Comparison of ENCODE assay signal across 21 cellular contexts in the genomic region with DNA sequence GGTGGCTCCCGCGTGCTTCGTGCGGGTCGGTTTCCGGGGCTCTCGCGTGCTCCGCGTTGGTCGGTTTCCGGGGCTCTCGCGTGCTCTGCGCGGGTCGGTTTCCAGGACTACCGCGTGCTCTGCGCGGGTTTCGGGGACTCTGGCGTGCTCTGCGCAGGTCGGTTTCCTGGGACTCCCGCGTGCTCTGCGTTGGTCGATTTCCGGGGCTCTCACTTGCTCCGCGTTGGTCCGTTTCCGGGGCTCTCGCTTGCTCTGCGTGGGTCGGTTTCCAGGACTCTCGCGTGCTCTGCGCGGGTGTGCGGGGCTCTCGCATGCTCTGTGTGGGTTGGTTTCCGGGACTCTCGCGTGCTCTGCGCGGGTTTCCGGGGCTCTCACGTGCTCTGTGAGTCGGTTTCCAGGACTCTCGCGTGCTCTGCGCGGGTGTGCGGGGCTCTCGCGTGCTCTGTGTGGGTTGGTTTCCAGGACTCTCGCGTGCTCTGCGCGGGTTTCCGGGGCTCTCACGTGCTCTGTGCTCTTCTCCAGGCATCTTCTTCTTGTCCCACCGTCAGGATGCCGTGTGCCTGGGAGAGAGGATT.
DNase-seq lines count a peak whose midpoint lies in the region; ATAC-seq, FAIRE-seq and TF ChIP-seq lines count a peak whose summit lies in the region.
"Had no signal": no experiment of that assay in that cellular context is flagged by ENCODE, and none has a peak within 500 bp of the region (broad histone marks: within the 10 kb centered on the region; RNA-seq: fewer than 3 reads in every experiment).

No MANE protein-coding gene starts in this region.

- no peak overlapping the region for H3K27ac Mint-ChIP-seq in neural progenitor cell
- H3K27ac Mint-ChIP-seq in activated CD4-positive, alpha-beta memory T cell treated with anti-CD3 and anti-CD28 coated beads for 36 hours = no peak overlapping the region
- H3K27ac Mint-ChIP-seq: CD4-positive, CD25-positive, alpha-beta regulatory T cell; GM23338 had no signal

- no peak for FAIRE-seq in kidney (lab: Jason Lieb, UNC)
- FAIRE-seq: A549, D721Med, G401.6, GM12891, GM18507, H54 had no signal

- no peaks in the 10 kb centered on the region for H3K79me2 ChIP-seq in osteoblast (ENCODE audit: insufficient read depth, low read length)
- no peaks in the 10 kb centered on the region for H3K79me2 ChIP-seq in neural progenitor cell (ENCODE audit: low read depth)

- H2AFZ ChIP-seq in osteoblast (ENCODE audit: low read length) (no peak overlapping the region), neural progenitor cell (replicated peaks) (no peak overlapping the region)
- H2AFZ ChIP-seq: GM23338 had no signal

- TF ChIP-seq CTCF in left ventricle myocardium inferior (IDR thresholded peaks at IDR 0.05; ENCODE audit: borderline replicate concordance) (no peak), kidney (IDR thresholded peaks at IDR 0.05; ENCODE audit: borderline replicate concordance, extremely low read depth, insufficient read depth) (no peak), osteoblast (IDR thresholded peaks at IDR 0.05; ENCODE audit: extremely low read depth, low read depth, low read length) (no peak), neural progenitor cell (IDR thresholded peaks at IDR 0.05) (no peak)

- DNase-seq in Right ventricle myocardium inferior (ENCODE audit: missing footprints) = peak; percentile 37
- DNase-seq in left ventricle myocardium inferior = no peak
- peak; percentile 62 for DNase-seq in kidney
- peak; percentile 37 for DNase-seq in osteoblast (ENCODE audit: insufficient read length, low spot score, missing footprints)
- no peak for DNase-seq in neural progenitor cell (ENCODE audit: low spot score)
- no peak for DNase-seq in Kasumi-1 (lab: John Stamatoyannopoulos, UW)
- DNase-seq in activated CD4-positive, alpha-beta memory T cell treated with anti-CD3 and anti-CD28 coated beads for 36 hours = no peak
- DNase-seq: AML-193; C1 segment of cervical spinal cord; Caco-2; CD4-positive, CD25-positive, alpha-beta regulatory T cell; HCEC 1CT had no signal

- intact Hi-C loops in Right ventricle myocardium inferior (cut with DNase I) = no loop called here
- intact Hi-C loops in left ventricle myocardium inferior (cut with micrococcal nuclease) = no loop called here
- intact Hi-C loops in kidney (cut with DNase I) = no loop called here
- intact Hi-C loops in activated CD4-positive, alpha-beta memory T cell treated with anti-CD3 and anti-CD28 coated beads for 36 hours (cut with micrococcal nuclease) = no loop called here

- CTCF ChIA-PET in activated CD4-positive, alpha-beta memory T cell treated with anti-CD3 and anti-CD28 coated beads for 36 hours (lab: Charles Lee) = no interaction called here

- H3K36me3 ChIP-seq in left ventricle myocardium inferior (no peaks in the 10 kb centered on the region), kidney (ENCODE audit: control insufficient read depth in 1 of 2, insufficient read depth in 2 of 2, low read length in 2 of 2) (no peaks in the 10 kb centered on the region), osteoblast (ENCODE audit: insufficient read depth, low read length) (no peaks in the 10 kb centered on the region), neural progenitor cell (no peaks in the 10 kb centered on the region)

- POLR2A ChIA-PET in activated CD4-positive, alpha-beta memory T cell treated with anti-CD3 and anti-CD28 coated beads for 36 hours (lab: Charles Lee) = no interaction called here

- H3K4me3 ChIP-seq in left ventricle myocardium inferior (no peak overlapping the region), kidney (ENCODE audit: low read length in 2 of 2) (no peak overlapping the region), osteoblast (ENCODE audit: insufficient read depth, low read length) (no peak overlapping the region), neural progenitor cell (no peak overlapping the region)
- H3K4me3 ChIP-seq: A549, GM23338 had no signal

- ATAC-seq in Right ventricle myocardium inferior = no peak
- ATAC-seq: A549, GM23338 had no signal

- H3K4me1 ChIP-seq in left ventricle myocardium inferior (no peaks in the 10 kb centered on the region), kidney (ENCODE audit: control insufficient read depth in 1 of 2, insufficient read depth in 1 of 2, low read depth in 1 of 2, low read length in 2 of 2) (no peaks in the 10 kb centered on the region), osteoblast (ENCODE audit: insufficient read depth, low read length) (peaks cover 22% of the 10 kb centered on the region), neural progenitor cell (no peaks in the 10 kb centered on the region)
- H3K4me1 ChIP-seq: Caco-2 had no signal

- peaks cover 7% of the 10 kb centered on the region for H3K27me3 Mint-ChIP-seq in neural progenitor cell (ENCODE audit: insufficient read depth, low read depth)
- H3K27me3 Mint-ChIP-seq in activated CD4-positive, alpha-beta memory T cell treated with anti-CD3 and anti-CD28 coated beads for 36 hours = peaks cover 4% of the 10 kb centered on the region
- H3K27me3 Mint-ChIP-seq: CD4-positive, CD25-positive, alpha-beta regulatory T cell had no signal

- H3K27me3 ChIP-seq in left ventricle myocardium inferior (ENCODE audit: low read depth) = peaks cover 73% of the 10 kb centered on the region
- H3K27me3 ChIP-seq in osteoblast (ENCODE audit: insufficient read depth, low read length) = peaks cover 11% of the 10 kb centered on the region
- no peaks in the 10 kb centered on the region for H3K27me3 ChIP-seq in neural progenitor cell

- peaks cover 5% of the 10 kb centered on the region for H3K9me3 Mint-ChIP-seq in neural progenitor cell
- H3K9me3 Mint-ChIP-seq in activated CD4-positive, alpha-beta memory T cell treated with anti-CD3 and anti-CD28 coated beads for 36 hours = no peaks in the 10 kb centered on the region
- H3K9me3 Mint-ChIP-seq: CD4-positive, CD25-positive, alpha-beta regulatory T cell; GM23338 had no signal

- no peak overlapping the region for H3K4me3 Mint-ChIP-seq in neural progenitor cell
- H3K4me3 Mint-ChIP-seq in activated CD4-positive, alpha-beta memory T cell treated with anti-CD3 and anti-CD28 coated beads for 36 hours = no peak overlapping the region
- H3K4me3 Mint-ChIP-seq: CD4-positive, CD25-positive, alpha-beta regulatory T cell; GM23338 had no signal

- H4K20me1 ChIP-seq in osteoblast (ENCODE audit: insufficient read depth, low read length) (no peaks in the 10 kb centered on the region), neural progenitor cell (ENCODE audit: low read depth) (no peaks in the 10 kb centered on the region)

- H3F3A ChIP-seq in neural progenitor cell (ENCODE audit: low read depth) = no peaks in the 10 kb centered on the region

- H3K4me2 ChIP-seq in osteoblast (ENCODE audit: insufficient read depth, low read length) = no peak overlapping the region
- H3K4me2 ChIP-seq in neural progenitor cell = no peak overlapping the region
- H3K4me2 ChIP-seq: A549, GM23338 had no signal

- no peak overlapping the region for H3K9ac ChIP-seq in kidney (ENCODE audit: low read length in 2 of 2)
- no peak overlapping the region for H3K9ac ChIP-seq in neural progenitor cell

- H3K36me3 Mint-ChIP-seq in neural progenitor cell = no peaks in the 10 kb centered on the region
- no peaks in the 10 kb centered on the region for H3K36me3 Mint-ChIP-seq in activated CD4-positive, alpha-beta memory T cell treated with anti-CD3 and anti-CD28 coated beads for 36 hours
- H3K36me3 Mint-ChIP-seq: CD4-positive, CD25-positive, alpha-beta regulatory T cell had no signal

- no peak overlapping the region for H3K27ac ChIP-seq in left ventricle myocardium inferior (replicated peaks)
- no peak overlapping the region for H3K27ac ChIP-seq in kidney (ENCODE audit: low read depth in 2 of 2, low read length in 2 of 2)
- no peak overlapping the region for H3K27ac ChIP-seq in osteoblast (ENCODE audit: low read depth, low read length)
- H3K27ac ChIP-seq in neural progenitor cell = no peak overlapping the region
- H3K27ac ChIP-seq: 22Rv1, A549, HL-60 had no signal

- H3K4me1 Mint-ChIP-seq in neural progenitor cell = peaks cover 9% of the 10 kb centered on the region
- H3K4me1 Mint-ChIP-seq in activated CD4-positive, alpha-beta memory T cell treated with anti-CD3 and anti-CD28 coated beads for 36 hours (ENCODE audit: low read depth) = no peaks in the 10 kb centered on the region
- H3K4me1 Mint-ChIP-seq: CD4-positive, CD25-positive, alpha-beta regulatory T cell had no signal

- no peaks in the 10 kb centered on the region for H3K9me3 ChIP-seq in left ventricle myocardium inferior (replicated peaks)
- H3K9me3 ChIP-seq in kidney (ENCODE audit: control insufficient read depth in 1 of 2, low read length in 2 of 2) = no peaks in the 10 kb centered on the region
- no peaks in the 10 kb centered on the region for H3K9me3 ChIP-seq in osteoblast (ENCODE audit: low read depth, low read length)
- H3K9me3 ChIP-seq in neural progenitor cell (ENCODE audit: low read depth) = no peaks in the 10 kb centered on the region
- H3K9me3 ChIP-seq: A549, Caco-2 had no signal

Comparison
In these comparisons a context has a peak if more than half of its experiments do, and no peak if none do; other contexts are left out.
1. DNase-seq: peak in Right ventricle myocardium inferior (single experiment), kidney (single experiment) and osteoblast (single experiment); none in left ventricle myocardium inferior (single experiment), neural progenitor cell (single experiment), Kasumi-1 (0 of 2) and activated CD4-positive, alpha-beta memory T cell treated with anti-CD3 and anti-CD28 coated beads for 36 hours (single experiment).